12 cellular contexts compared by ENCODE assay signal in genomic region chr17:41464682-41465081, GRCh38. TPM values are rescaled to one million over a fixed set of nuclear protein-coding genes. Genes with fewer than 3 reads are reported as not detected.
DNase-seq lines count a peak whose midpoint lies in the region; ATAC-seq, FAIRE-seq and TF ChIP-seq lines count a peak whose summit lies in the region.
"Had no signal": no experiment of that assay in that cellular context is flagged by ENCODE, and none has a peak within 500 bp of the region (broad histone marks: within the 10 kb centered on the region; RNA-seq: fewer than 3 reads in every experiment).

No MANE protein-coding gene starts in this region.

- no peak for TF ChIP-seq RAD21 in A549 (conservative IDR thresholded peaks at IDR 0.05 in 1 of 2, IDR thresholded peaks at IDR 0.05 in 1 of 2)
- no peak for TF ChIP-seq RAD21 in Ishikawa (IDR thresholded peaks at IDR 0.05; ENCODE audit: low read depth)

- peak overlapping the region; percentile 27 for H3K4me2 ChIP-seq in A549

- POLR2A ChIA-PET in A549 (lab: Yijun Ruan, JAX): no interaction called here

- 2% methylated on average over 6 of the region's 6 CpGs for WGBS in A549 (ENCODE audit: missing lambda C conversion rate)

- H3K27ac ChIP-seq in A549: no peak overlapping the region
- H3K27ac ChIP-seq: C4-2B, spleen, vagina had no signal

- peaks cover 13% of the 10 kb centered on the region for H3K4me1 ChIP-seq in A549
- H3K4me1 ChIP-seq: spleen had no signal

- CTCF ChIA-PET in A549 (lab: Yijun Ruan, JAX): interaction anchor here (1.3 to 3.7 kb wide), 4 partner anchors 13 to 184 kb away, joined by 3 to 13 read pairs (median 7); partner anchors contain the start of gene KRT38

- peaks cover 19% of the 10 kb centered on the region; the same call in 2 of the 3 replicates for H3K9me3 ChIP-seq in A549
- H3K9me3 ChIP-seq: vagina had no signal

- FAIRE-seq in A549 (lab: Jason Lieb, UNC): no peak

- no peak for TF ChIP-seq CTCF in A549 (IDR thresholded peaks at IDR 0.05)

- peak; percentile 76 to 77; a peak in 5 of 6 replicates for ATAC-seq in A549
- no peak for ATAC-seq in GM18867 (IDR thresholded peaks at IDR 0.05; ENCODE audit: unreplicated experiment)
- ATAC-seq in GM19351 (IDR thresholded peaks at IDR 0.05; ENCODE audit: unreplicated experiment): no peak
- no peak for ATAC-seq in GM21825 (IDR thresholded peaks at IDR 0.05; ENCODE audit: unreplicated experiment)
- ATAC-seq: activated T-cell treated with anti-CD3 and anti-CD28 coated beads, Interleukin-2, amount 50 U/mL, for 4 hours had no signal

- TF ChIP-seq EP300 in A549 (IDR thresholded peaks at IDR 0.05) (no peak), Ishikawa (IDR thresholded peaks at IDR 0.05; ENCODE audit: borderline replicate concordance) (no peak)

- DNase-seq in A549 (ENCODE audit: low read depth in 1 of 2, low spot score in 1 of 2): peak; percentile 50 to 79
- DNase-seq in T47D (ENCODE audit: low read depth in 1 of 2, low spot score in 1 of 2): peak; percentile 38 to 62
- DNase-seq in kidney tubule cell (ENCODE audit: low spot score): peak; percentile 92
- DNase-seq in MV-4-11 (lab: John Stamatoyannopoulos, UW): no peak
- DNase-seq: activated T-cell treated with anti-CD3 and anti-CD28 coated beads, Interleukin-2, amount 50 U/mL, for 4 hours; spleen had no signal

- in situ Hi-C loops in T47D (cut with HindIII; ENCODE audit: low pct_unique_long_range_greater_than_20kb, low sequenced_read_pairs): no loop called here

- no peak overlapping the region for H3K4me3 ChIP-seq in A549
- H3K4me3 ChIP-seq: spleen, vagina had no signal

- no peak for TF ChIP-seq POLR2A in A549 (IDR thresholded peaks at IDR 0.05; ENCODE audit: low read length)

TF ChIP-seq in A549, 52 proteins besides CTCF, POLR2A, EP300 and RAD21 (continues in another document):
- TF ChIP-seq ZC3H11A (IDR thresholded peaks at IDR 0.05) (no peak), EHMT2 (IDR thresholded peaks at IDR 0.05; ENCODE audit: low read depth) (no peak), SMC3 (IDR thresholded peaks at IDR 0.05) (no peak), FOSL2 (IDR thresholded peaks at IDR 0.05) (no peak), FOSL2 (CRISPR knock-in tag; IDR thresholded peaks at IDR 0.05) (peak; percentile 18; the same call in 1 of the 2 replicates), MAX (IDR thresholded peaks at IDR 0.05) (no peak), TP53 (CRISPR knock-in tag; IDR thresholded peaks at IDR 0.05) (no peak), NFE2L2 (conservative IDR thresholded peaks at IDR 0.05; ENCODE audit: low read length) (no peak), REST (IDR thresholded peaks at IDR 0.05) (no peak), FOXS1 (CRISPR knock-in tag; IDR thresholded peaks at IDR 0.05) (no peak)

TF ChIP-seq in Ishikawa, 13 proteins besides CTCF, POLR2A, EP300 and RAD21:
- TF ChIP-seq NFIC (IDR thresholded peaks at IDR 0.05): peak; percentile 53
- TF ChIP-seq EGR1 (IDR thresholded peaks at IDR 0.05): no peak
- TF ChIP-seq ZBTB7A (IDR thresholded peaks at IDR 0.05; ENCODE audit: low read depth): no peak
TF ChIP-seq in Ishikawa: peak in this region for 1.

RNA-seq across cellular contexts. Expression of gene KRT32, which starts 2.5 kb away (rescaled TPM):
- polyA plus RNA-seq in A549 (2011; rRNA removed) (not detected in 2 replicates), A549 (2017; fragmentation: RNase III; extraction: RNeasy Plus Mini Kit Qiagen cat#74134 plus additional on column Dnase treatment) (not detected in 3 replicates)
- not detected in 2 replicates for polyA plus RNA-seq in A549 (2012; cell fraction: cytosol; rRNA removed)
- not detected in 2 replicates for polyA plus RNA-seq in A549 (2012; cell fraction: nucleus; rRNA removed)
- not detected in 2 replicates for polyA minus RNA-seq in A549 (2011; rRNA and poly(A)+ RNA removed)
- polyA plus RNA-seq: spleen had no signal

RNA-seq across cellular contexts. Expression of gene KRT35, which starts 16.3 kb away (rescaled TPM):
- polyA plus RNA-seq in A549 (2011; rRNA removed): not detected in 2 replicates
- polyA plus RNA-seq in A549 (2012; cell fraction: cytosol; rRNA removed): not detected in 2 replicates
- not detected in 2 replicates for polyA plus RNA-seq in A549 (2012; cell fraction: nucleus; rRNA removed)
- not detected in 3 replicates for polyA plus RNA-seq in A549 (2017; fragmentation: RNase III; extraction: RNeasy Plus Mini Kit Qiagen cat#74134 plus additional on column Dnase treatment)
- polyA minus RNA-seq in A549 (2011; rRNA and poly(A)+ RNA removed): not detected in 2 replicates

RNA-seq across cellular contexts. Expression of gene KRT38, which starts 23.9 kb away (rescaled TPM):
- polyA plus RNA-seq in A549 (2011; rRNA removed): not detected in 2 replicates
- not detected in 2 replicates for polyA plus RNA-seq in A549 (2012; cell fraction: cytosol; rRNA removed)
- not detected in 2 replicates for polyA plus RNA-seq in A549 (2012; cell fraction: nucleus; rRNA removed)
- not detected in 3 replicates for polyA plus RNA-seq in A549 (2017; fragmentation: RNase III; extraction: RNeasy Plus Mini Kit Qiagen cat#74134 plus additional on column Dnase treatment)
- polyA minus RNA-seq in A549 (2011; rRNA and poly(A)+ RNA removed): not detected in 2 replicates
- polyA plus RNA-seq: spleen had no signal

RNA-seq across cellular contexts. Expression of gene KRT36, which starts 25.0 kb away (rescaled TPM):
- polyA plus RNA-seq in A549 (2011; rRNA removed): not detected in 2 replicates
- not detected in 2 replicates for polyA plus RNA-seq in A549 (2012; cell fraction: cytosol; rRNA removed)
- polyA plus RNA-seq in A549 (2012; cell fraction: nucleus; rRNA removed): not detected in 2 replicates
- polyA plus RNA-seq in A549 (2017; fragmentation: RNase III; extraction: RNeasy Plus Mini Kit Qiagen cat#74134 plus additional on column Dnase treatment): not detected in 3 replicates
- not detected in 2 replicates for polyA minus RNA-seq in A549 (2011; rRNA and poly(A)+ RNA removed)

RNA-seq across cellular contexts. Expression of gene KRT37, which starts 40.3 kb away (rescaled TPM):
- polyA plus RNA-seq in A549 (2011; rRNA removed) (not detected in 2 replicates), A549 (2017; fragmentation: RNase III; extraction: RNeasy Plus Mini Kit Qiagen cat#74134 plus additional on column Dnase treatment) (not detected in 3 replicates)
- not detected in 2 replicates for polyA plus RNA-seq in A549 (2012; cell fraction: cytosol; rRNA removed)
- not detected in 2 replicates for polyA plus RNA-seq in A549 (2012; cell fraction: nucleus; rRNA removed)
- polyA minus RNA-seq in A549 (2011; rRNA and poly(A)+ RNA removed): not detected in 2 replicates
- polyA plus RNA-seq: spleen had no signal

Comparison
In these comparisons a context has a peak if more than half of its experiments do, and no peak if none do; other contexts are left out.
1. ATAC-seq: peak in A549 (2 of 2); none in GM18867 (single experiment), GM19351 (single experiment) and GM21825 (single experiment).